ENCODE assay signal across 1 cellular context in the genomic region with DNA sequence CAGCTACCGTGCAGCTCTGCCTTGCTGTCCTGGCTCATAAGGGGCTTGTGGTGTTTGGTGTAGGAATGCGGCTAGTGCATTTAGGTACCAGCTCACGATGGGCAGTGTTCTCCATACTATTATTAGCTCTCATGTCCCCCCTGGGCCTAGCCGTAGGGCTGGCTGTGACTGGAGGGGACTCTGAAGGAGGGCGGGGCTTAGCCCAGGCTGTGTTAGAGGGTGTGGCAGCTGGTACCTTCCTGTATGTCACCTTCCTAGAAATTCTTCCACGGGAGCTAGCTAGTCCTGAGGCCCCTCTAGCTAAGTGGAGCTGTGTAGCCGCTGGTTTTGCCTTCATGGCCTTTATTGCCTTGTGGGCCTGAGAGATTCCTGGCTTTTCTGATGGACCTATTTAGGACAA.
TF ChIP-seq lines count a peak whose summit lies in the region.

No MANE protein-coding gene starts in this region.

TF ChIP-seq in H1, 55 proteins besides CTCF, POLR2A, EP300 and RAD21:
- TF ChIP-seq, protein P1, sequence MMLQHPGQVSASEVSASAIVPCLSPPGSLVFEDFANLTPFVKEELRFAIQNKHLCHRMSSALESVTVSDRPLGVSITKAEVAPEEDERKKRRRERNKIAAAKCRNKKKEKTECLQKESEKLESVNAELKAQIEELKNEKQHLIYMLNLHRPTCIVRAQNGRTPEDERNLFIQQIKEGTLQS (IDR thresholded peaks at IDR 0.05; ENCODE audit: insufficient read depth, low read depth, low read length) = no peak
- TF ChIP-seq NANOG (IDR thresholded peaks at IDR 0.05; ENCODE audit: insufficient read depth, low read depth, low read length, poor library complexity, severe bottlenecking) (no peak), FOSL1 (IDR thresholded peaks at IDR 0.05; ENCODE audit: insufficient read depth, low read depth, low read length) (no peak)
- TF ChIP-seq, protein P2, sequence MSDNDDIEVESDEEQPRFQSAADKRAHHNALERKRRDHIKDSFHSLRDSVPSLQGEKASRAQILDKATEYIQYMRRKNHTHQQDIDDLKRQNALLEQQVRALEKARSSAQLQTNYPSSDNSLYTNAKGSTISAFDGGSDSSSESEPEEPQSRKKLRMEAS (IDR thresholded peaks at IDR 0.05) = no peak
